22 cellular contexts compared by ENCODE assay signal in genomic region chr1:117563492-117563875, GRCh38.
"Had no signal": no experiment of that assay in that cellular context is flagged by ENCODE, and none has a peak within 500 bp of the region (broad histone marks: within the 10 kb centered on the region; RNA-seq: fewer than 3 reads in every experiment).

No MANE protein-coding gene starts in this region.

- H3K4me1 Mint-ChIP-seq: activated CD4-positive, alpha-beta T cell treated with anti-CD3 and anti-CD28 coated beads for 36 hours had no signal

- H3K4me3 Mint-ChIP-seq: activated B cell treated with CpG ODN at 0.5 μM for 24 hours; activated CD4-positive, alpha-beta T cell treated with anti-CD3 and anti-CD28 coated beads for 36 hours; activated naive CD8-positive, alpha-beta T cell treated with anti-CD3 and anti-CD28 coated beads for 36 hours; activated T-cell treated with anti-CD3 and anti-CD28 coated beads, Interleukin-2, amount 50 U/mL, for 24 hours; endodermal cell; T-helper 1 cell treated with Interleukin-12 subunit alpha and Interleukin-12 subunit beta and Interleukin-4 antibody, amounts not matched to agents 30 μg/mL and 1 μg/mL, for 36 hours had no signal

- H3K36me3 ChIP-seq: esophagus squamous epithelium, heart left ventricle, right atrium auricular region, spleen, tibial artery had no signal

- H3K27ac ChIP-seq: esophagus squamous epithelium, heart left ventricle, psoas muscle, right atrium auricular region, spleen, tibial artery had no signal

- DNase-seq: activated B cell treated with CpG ODN at 0.5 μM for 24 hours; activated CD4-positive, alpha-beta T cell treated with anti-CD3 and anti-CD28 coated beads for 36 hours; activated CD4-positive, alpha-beta T cell treated with anti-CD3 and anti-CD28 coated beads, Interleukin-2, amount 50 U/mL, for 4 hours; activated CD8-positive, alpha-beta memory T cell treated with anti-CD3 and anti-CD28 coated beads, Interleukin-2, amount 50 U/mL, for 4 hours; activated naive CD8-positive, alpha-beta T cell treated with anti-CD3 and anti-CD28 coated beads for 36 hours; activated T-cell treated with anti-CD3 and anti-CD28 coated beads, Interleukin-2, amount 50 U/mL, for 24 hours; cortex of kidney; endodermal cell; esophagus squamous epithelium; left cardiac atrium; mesenchymal stem cell; psoas muscle; spleen; stimulated activated CD4-positive, alpha-beta T cell treated with anti-CD3 and anti-CD28 coated beads, Interleukin-4, amount 100 ng/mL, for 24 hours; stimulated activated naive CD8-positive, alpha-beta T cell treated with anti-CD3 and anti-CD28 coated beads, Interleukin-15, Interleukin-2, amounts not matched to agents 100 U/mL and 50 U/mL, for 24 hours; substantia nigra; T1000; tibial artery had no signal

- H3K4me1 ChIP-seq: esophagus squamous epithelium, heart left ventricle, psoas muscle, right atrium auricular region, spleen had no signal

- H3K4me3 ChIP-seq: esophagus squamous epithelium, heart left ventricle, mucosa of descending colon, psoas muscle, right atrium auricular region, spleen, tibial artery had no signal

- H3K27ac Mint-ChIP-seq: activated B cell treated with CpG ODN at 0.5 μM for 24 hours; activated CD4-positive, alpha-beta T cell treated with anti-CD3 and anti-CD28 coated beads for 36 hours; activated naive CD8-positive, alpha-beta T cell treated with anti-CD3 and anti-CD28 coated beads for 36 hours; activated T-cell treated with anti-CD3 and anti-CD28 coated beads, Interleukin-2, amount 50 U/mL, for 24 hours; endodermal cell; T-helper 1 cell treated with Interleukin-12 subunit alpha and Interleukin-12 subunit beta and Interleukin-4 antibody, amounts not matched to agents 30 μg/mL and 1 μg/mL, for 36 hours had no signal

- ATAC-seq: activated CD4-positive, alpha-beta T cell treated with anti-CD3 and anti-CD28 coated beads for 36 hours; heart left ventricle; left cardiac atrium; stimulated activated naive CD8-positive, alpha-beta T cell treated with anti-CD3 and anti-CD28 coated beads, Interleukin-15, Interleukin-2, amounts not matched to agents 100 U/mL and 50 U/mL, for 24 hours had no signal

- H3K9me3 ChIP-seq: mucosa of descending colon, psoas muscle, right atrium auricular region, tibial artery had no signal

- H3K27me3 Mint-ChIP-seq: activated B cell treated with CpG ODN at 0.5 μM for 24 hours; activated T-cell treated with anti-CD3 and anti-CD28 coated beads, Interleukin-2, amount 50 U/mL, for 24 hours had no signal

- H3K27me3 ChIP-seq: esophagus squamous epithelium, heart left ventricle, right atrium auricular region, spleen, tibial artery had no signal
